ENCODE assay signal across 9 cellular contexts in genomic region chr4:98688416-98689290, GRCh38. TPM values are rescaled to one million over a fixed set of nuclear protein-coding genes. Genes with fewer than 3 reads are reported as not detected.
DNase-seq lines count a peak whose midpoint lies in the region; FAIRE-seq lines count a peak whose summit lies in the region.
"Had no signal": no experiment of that assay in that cellular context is flagged by ENCODE, and none has a peak within 500 bp of the region (broad histone marks: within the 10 kb centered on the region; RNA-seq: fewer than 3 reads in every experiment).

No MANE protein-coding gene starts in this region.

- peak overlapping the region; percentile 35 for H3K4me3 Mint-ChIP-seq in activated naive CD8-positive, alpha-beta T cell

- H3K4me2 ChIP-seq in BLaER1 = peak overlapping the region; percentile 33

- peak overlapping the region; percentile 66 for H3K27ac Mint-ChIP-seq in activated naive CD8-positive, alpha-beta T cell

- DNase-seq in HTR-8/SVneo (ENCODE audit: insufficient read length, low spot score) (peak; percentile 30), kidney tubule cell (ENCODE audit: low spot score) (peak; percentile 59), GDM1 (lab: John Stamatoyannopoulos, UW) (no peak), H7 (no peak), head of caudate nucleus (no peak), middle frontal gyrus (ENCODE audit: extremely low spot score, low spot score) (no peak)
- DNase-seq: islet precursor cell had no signal

- H4K20me1 ChIP-seq in BLaER1 = no peaks in the 10 kb centered on the region

- peaks cover 53% of the 10 kb centered on the region for H3K4me1 Mint-ChIP-seq in activated naive CD8-positive, alpha-beta T cell (ENCODE audit: low read depth)

- H3K9ac ChIP-seq in BLaER1 = no peak overlapping the region

- H3K9me3 ChIP-seq in BLaER1 = no peaks in the 10 kb centered on the region

- no peaks in the 10 kb centered on the region for H3K27me3 Mint-ChIP-seq in activated naive CD8-positive, alpha-beta T cell

- H3K36me3 ChIP-seq in BLaER1 (no peaks in the 10 kb centered on the region), H7 (replicated peaks; ENCODE audit: control insufficient read depth, insufficient read depth, low read length) (no peaks in the 10 kb centered on the region)

- H3K4me3 ChIP-seq in BLaER1 (no peak overlapping the region), H7 (ENCODE audit: insufficient read depth, low read depth, low read length) (no peak overlapping the region)

- no peaks in the 10 kb centered on the region for H3K27me3 ChIP-seq in BLaER1
- H3K27me3 ChIP-seq in H7 (ENCODE audit: control insufficient read depth, insufficient read depth, low read length) = no peaks in the 10 kb centered on the region

- H3K9me3 Mint-ChIP-seq in activated naive CD8-positive, alpha-beta T cell (ENCODE audit: low read depth) = no peaks in the 10 kb centered on the region

- intact Hi-C loops in head of caudate nucleus (cut with DNase I) = no loop called here

- H3K36me3 Mint-ChIP-seq in activated naive CD8-positive, alpha-beta T cell = peaks cover 6% of the 10 kb centered on the region

- no peak for FAIRE-seq in HTR-8/SVneo (lab: Jason Lieb, UNC)

- no peak overlapping the region for H3K27ac ChIP-seq in BLaER1

- H3K4me1 ChIP-seq in BLaER1 = peaks cover 19% of the 10 kb centered on the region

RNA-seq across cellular contexts. Expression of gene TSPAN5, which starts 30.2 kb away (rescaled TPM):
- 4.3 and 6.6 TPM in 2 replicates for total RNA-seq in H7 (2014; rRNA removed; shearing (Covaris generic))

Comparison
In these comparisons a context has a peak if more than half of its experiments do, and no peak if none do; other contexts are left out.
1. DNase-seq: peak in HTR-8/SVneo (single experiment) and kidney tubule cell (single experiment); none in GDM1 (single experiment), H7 (single experiment), head of caudate nucleus (0 of 42) and middle frontal gyrus (single experiment).